8 cellular contexts compared by ENCODE assay signal in the genomic region with DNA sequence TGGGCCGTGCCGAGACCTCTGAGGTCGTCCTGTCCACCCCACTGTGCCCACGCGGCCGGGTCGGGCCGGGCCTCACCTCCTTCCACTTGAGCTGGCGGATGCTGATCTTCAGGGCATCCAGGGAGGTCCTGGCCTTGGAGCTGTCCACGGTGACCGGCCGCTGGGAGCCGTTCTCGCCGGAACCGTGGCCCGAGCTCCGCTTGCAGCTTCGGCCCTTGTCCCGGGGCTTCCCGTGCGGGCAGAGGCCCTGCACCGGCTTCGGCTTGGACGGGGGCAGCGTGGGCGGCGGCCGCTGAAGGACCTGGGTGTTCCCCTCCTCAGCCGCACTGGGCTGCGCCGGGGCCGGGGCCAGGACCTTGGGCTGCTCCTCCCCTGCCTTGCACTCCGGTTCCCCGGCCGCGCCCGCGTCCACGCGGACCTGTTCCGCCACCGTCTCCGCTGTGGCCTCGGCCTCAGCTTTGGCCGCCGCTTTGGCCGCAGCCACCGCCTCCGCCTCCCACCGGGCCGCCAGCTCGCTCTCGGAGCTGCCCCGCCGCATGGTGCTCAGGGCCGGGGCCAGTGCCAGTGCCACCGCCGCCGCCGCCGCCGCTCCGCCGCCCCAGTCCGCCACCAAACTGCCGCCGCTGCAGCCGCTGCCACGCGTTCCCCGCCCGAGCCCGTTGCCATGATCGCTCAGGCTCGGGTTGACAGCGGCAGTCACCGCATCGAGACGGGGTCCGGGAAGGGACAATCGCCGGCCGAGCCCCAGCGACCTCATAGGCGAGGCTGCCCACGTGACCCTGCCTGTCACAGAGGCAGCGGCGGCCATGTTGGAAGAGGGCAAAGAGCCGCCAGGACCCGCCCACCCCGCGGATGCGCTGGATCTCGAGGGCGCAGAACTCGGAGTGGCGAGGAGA. TPM values are rescaled to one million over a fixed set of nuclear protein-coding genes. Genes with fewer than 3 reads are reported as not detected.
DNase-seq lines count a peak whose midpoint lies in the region; ATAC-seq and TF ChIP-seq lines count a peak whose summit lies in the region.

A gene with protein sequence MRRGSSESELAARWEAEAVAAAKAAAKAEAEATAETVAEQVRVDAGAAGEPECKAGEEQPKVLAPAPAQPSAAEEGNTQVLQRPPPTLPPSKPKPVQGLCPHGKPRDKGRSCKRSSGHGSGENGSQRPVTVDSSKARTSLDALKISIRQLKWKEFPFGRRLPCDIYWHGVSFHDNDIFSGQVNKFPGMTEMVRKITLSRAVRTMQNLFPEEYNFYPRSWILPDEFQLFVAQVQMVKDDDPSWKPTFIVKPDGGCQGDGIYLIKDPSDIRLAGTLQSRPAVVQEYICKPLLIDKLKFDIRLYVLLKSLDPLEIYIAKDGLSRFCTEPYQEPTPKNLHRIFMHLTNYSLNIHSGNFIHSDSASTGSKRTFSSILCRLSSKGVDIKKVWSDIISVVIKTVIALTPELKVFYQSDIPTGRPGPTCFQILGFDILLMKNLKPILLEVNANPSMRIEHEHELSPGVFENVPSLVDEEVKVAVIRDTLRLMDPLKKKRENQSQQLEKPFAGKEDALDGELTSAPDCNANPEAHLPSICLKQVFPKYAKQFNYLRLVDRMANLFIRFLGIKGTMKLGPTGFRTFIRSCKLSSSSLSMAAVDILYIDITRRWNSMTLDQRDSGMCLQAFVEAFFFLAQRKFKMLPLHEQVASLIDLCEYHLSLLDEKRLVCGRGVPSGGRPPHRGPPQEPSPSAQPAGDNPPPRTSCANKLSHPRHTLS (minus strand): TSS at position 698 of the 896 bp plus-strand sequence. CDS start 160 bp downstream, at position 538.

- peak; percentile 65 for DNase-seq in NCI-H146 treated with DMSO at 0.1 percent for 48 hours (lab: John Stamatoyannopoulos, UW; ENCODE audit: unreplicated experiment)
- peak; percentile 92 to 96 (median 95) for DNase-seq in T-helper 1 cell
- peak; percentile 99 for DNase-seq in right atrium auricular region (ENCODE audit: low spot score)
- peak; percentile 77 for DNase-seq in pulmonary artery endothelial cell (ENCODE audit: low read depth, low spot score)
- DNase-seq in uterus = peak; percentile 95 to 96

- H3K36me3 ChIP-seq in right atrium auricular region (no peaks in the 10 kb centered on the region), uterus (no peaks in the 10 kb centered on the region)

- ATAC-seq in HG02884 (IDR thresholded peaks at IDR 0.05; ENCODE audit: unreplicated experiment) = peak; percentile 80

- TF ChIP-seq CTCF in right atrium auricular region (IDR thresholded peaks at IDR 0.05) (peak in 1 of 2 donors; percentile 16), uterus (IDR thresholded peaks at IDR 0.05) (peak in 1 of 4 experiments; percentile 39)

- TF ChIP-seq POLR2A in GM15510 (IDR thresholded peaks at IDR 0.05; ENCODE audit: borderline replicate concordance, extremely low read depth, insufficient read length) = peak; percentile 64
- peak; percentile 26 to 60 for TF ChIP-seq POLR2A in uterus (IDR thresholded peaks at IDR 0.05)

- H3K4me1 ChIP-seq in right atrium auricular region (peaks cover 0 to 29% of the 10 kb centered on the region in 2 donors), uterus (peaks cover 0 to 3% of the 10 kb centered on the region in 2 donors)

- H3K9me3 ChIP-seq in right atrium auricular region (no peaks in the 10 kb centered on the region), uterus (no peaks in the 10 kb centered on the region)

- H3K27me3 ChIP-seq in right atrium auricular region (no peaks in the 10 kb centered on the region), uterus (no peaks in the 10 kb centered on the region)

- H3K4me3 ChIP-seq in right atrium auricular region (peak within 1 kb of the TSS; percentile 92 to 98), uterus (peak within 1 kb of the TSS; percentile 56 to 70)

- H3K27ac ChIP-seq in angular gyrus (ENCODE audit: low read depth, low read length) = peak within 1 kb of the TSS; percentile 44
- H3K27ac ChIP-seq in right atrium auricular region = peak within 1 kb of the TSS; percentile 78 to 79
- H3K27ac ChIP-seq in uterus = peak within 1 kb of the TSS; percentile 38 to 54

- intact Hi-C loops in uterus (cut with DNase I; ENCODE audit: low total_unique reads) = loop anchor here (5.0 kb wide), 1 partner anchor 1516 kb away; no protein-coding TSS in a partner anchor

RNA-seq across cellular contexts. Expression of the gene that starts here (rescaled TPM):
- total RNA-seq in right atrium auricular region (1 to 10 TPM; 5.9 to 7.8 TPM), pulmonary artery endothelial cell (1.8 and 3.7 TPM in 2 replicates), uterus (10 to 100 TPM in 2 of 4 donors, 1 to 10 TPM in 2; 7.4 to 14.7 (median 11.0) TPM)

Comparison
In these comparisons a context has a peak if more than half of its experiments do, and no peak if none do; other contexts are left out.
1. Peak in every context shown above with its lines: DNase-seq, ATAC-seq, H3K4me3 ChIP-seq and H3K27ac ChIP-seq.